ENCODE assay signal across 20 cellular contexts in genomic region chr3:112005091-112005672, GRCh38. TPM values are rescaled to one million over a fixed set of nuclear protein-coding genes. Genes with fewer than 3 reads are reported as not detected.
DNase-seq lines count a peak whose midpoint lies in the region; ATAC-seq, FAIRE-seq and TF ChIP-seq lines count a peak whose summit lies in the region.
"Had no signal": no experiment of that assay in that cellular context is flagged by ENCODE, and none has a peak within 500 bp of the region (broad histone marks: within the 10 kb centered on the region; RNA-seq: fewer than 3 reads in every experiment).

No MANE protein-coding gene starts in this region.

- H3K4me1 Mint-ChIP-seq in activated T-cell treated with anti-CD3 and anti-CD28 coated beads, Interleukin-2, amount 50 U/mL, for 24 hours (ENCODE audit: low read depth): peaks cover 55% of the 10 kb centered on the region
- peaks cover 47% of the 10 kb centered on the region for H3K4me1 Mint-ChIP-seq in activated T-cell treated with anti-CD3 and anti-CD28 coated beads, Interleukin-2, amount 50 U/mL, for 4 hours (ENCODE audit: low read depth)
- H3K4me1 Mint-ChIP-seq in progenitor cell of endocrine pancreas (ENCODE audit: low read depth): peaks cover 20% of the 10 kb centered on the region

- H3K4me1 ChIP-seq in OCI-LY7 (ENCODE audit: insufficient read depth, low read length, poor library complexity, severe bottlenecking) (no peaks in the 10 kb centered on the region), prostate gland (replicated peaks) (no peaks in the 10 kb centered on the region)

- no peak overlapping the region for H3K4me3 ChIP-seq in bronchial epithelial cell (ENCODE audit: low read depth, low read length)
- no peak overlapping the region for H3K4me3 ChIP-seq in OCI-LY7 (ENCODE audit: low read depth, low read length, poor library complexity, severe bottlenecking)
- no peak overlapping the region for H3K4me3 ChIP-seq in prostate gland
- H3K4me3 ChIP-seq: SJSA1 had no signal

- no peak overlapping the region for H3K4me3 Mint-ChIP-seq in activated T-cell treated with anti-CD3 and anti-CD28 coated beads, Interleukin-2, amount 50 U/mL, for 24 hours
- H3K4me3 Mint-ChIP-seq in activated T-cell treated with anti-CD3 and anti-CD28 coated beads, Interleukin-2, amount 50 U/mL, for 4 hours: no peak overlapping the region
- no peak overlapping the region for H3K4me3 Mint-ChIP-seq in progenitor cell of endocrine pancreas (ENCODE audit: low read depth)
- H3K4me3 Mint-ChIP-seq: CD4-positive, alpha-beta T cell; central memory CD8-positive, alpha-beta T cell; T-helper 2 cell treated with Interferon-gamma antibody and Interleukin-4, amounts not matched to agents 5 μg/mL and 100 μg/mL, for 36 hours had no signal

- TF ChIP-seq CTCF in bronchial epithelial cell (IDR thresholded peaks at IDR 0.05; ENCODE audit: insufficient read depth, low read length, severe bottlenecking) (no peak), progenitor cell of endocrine pancreas (IDR thresholded peaks at IDR 0.05; ENCODE audit: unreplicated experiment) (no peak), OCI-LY7 (conservative IDR thresholded peaks at IDR 0.05; ENCODE audit: low read length) (no peak), prostate gland (IDR thresholded peaks at IDR 0.05) (no peak)

- H3K36me3 Mint-ChIP-seq in activated T-cell treated with anti-CD3 and anti-CD28 coated beads, Interleukin-2, amount 50 U/mL, for 24 hours (ENCODE audit: low read depth): no peaks in the 10 kb centered on the region
- no peaks in the 10 kb centered on the region for H3K36me3 Mint-ChIP-seq in activated T-cell treated with anti-CD3 and anti-CD28 coated beads, Interleukin-2, amount 50 U/mL, for 4 hours (ENCODE audit: insufficient read depth)
- H3K36me3 Mint-ChIP-seq in progenitor cell of endocrine pancreas (ENCODE audit: insufficient read depth): no peaks in the 10 kb centered on the region

- POLR2A ChIA-PET in OCI-LY7 (lab: Charles Lee): interaction anchor here (2.1 kb wide), 1 partner anchor 13 kb away, joined by 7 read pairs; no protein-coding TSS in a partner anchor

- no peaks in the 10 kb centered on the region for H3K9me3 ChIP-seq in OCI-LY7 (ENCODE audit: low read length)
- no peaks in the 10 kb centered on the region for H3K9me3 ChIP-seq in prostate gland
- H3K9me3 ChIP-seq: SJSA1 had no signal

- H3K9me3 Mint-ChIP-seq in activated T-cell treated with anti-CD3 and anti-CD28 coated beads, Interleukin-2, amount 50 U/mL, for 24 hours: no peaks in the 10 kb centered on the region
- no peaks in the 10 kb centered on the region for H3K9me3 Mint-ChIP-seq in activated T-cell treated with anti-CD3 and anti-CD28 coated beads, Interleukin-2, amount 50 U/mL, for 4 hours
- no peaks in the 10 kb centered on the region for H3K9me3 Mint-ChIP-seq in progenitor cell of endocrine pancreas (ENCODE audit: low read depth)
- H3K9me3 Mint-ChIP-seq: CD4-positive, alpha-beta T cell; central memory CD8-positive, alpha-beta T cell; T-helper 2 cell treated with Interferon-gamma antibody and Interleukin-4, amounts not matched to agents 5 μg/mL and 100 μg/mL, for 36 hours had no signal

- no peak for ATAC-seq in activated T-cell treated with anti-CD3 and anti-CD28 coated beads, Interleukin-2, amount 50 U/mL, for 4 hours
- ATAC-seq: right cardiac atrium had no signal

- no peaks in the 10 kb centered on the region for H3K79me2 ChIP-seq in OCI-LY7 (ENCODE audit: insufficient read depth, low read depth, low read length)

- H3K9me2 ChIP-seq in OCI-LY7 (ENCODE audit: insufficient read depth, low read length): no peaks in the 10 kb centered on the region

- no peak overlapping the region for H3K4me2 ChIP-seq in OCI-LY7 (ENCODE audit: low read length)

- CTCF ChIA-PET in OCI-LY7 (lab: Charles Lee; ENCODE audit: unreplicated experiment): no interaction called here

- H3K27ac Mint-ChIP-seq in activated T-cell treated with anti-CD3 and anti-CD28 coated beads, Interleukin-2, amount 50 U/mL, for 24 hours: peak overlapping the region; percentile 94
- peak overlapping the region; percentile 30 for H3K27ac Mint-ChIP-seq in progenitor cell of endocrine pancreas
- H3K27ac Mint-ChIP-seq: CD4-positive, alpha-beta T cell; T-helper 2 cell treated with Interferon-gamma antibody and Interleukin-4, amounts not matched to agents 5 μg/mL and 100 μg/mL, for 36 hours had no signal

- H3K36me3 ChIP-seq in bronchial epithelial cell (ENCODE audit: control insufficient read depth, insufficient read depth, low read length) (no peaks in the 10 kb centered on the region), OCI-LY7 (ENCODE audit: insufficient read depth, low read length) (no peaks in the 10 kb centered on the region), prostate gland (no peaks in the 10 kb centered on the region)
- H3K36me3 ChIP-seq: SJSA1 had no signal

- H2AFZ ChIP-seq in OCI-LY7 (ENCODE audit: low read length): no peak overlapping the region

- H3K27ac ChIP-seq in OCI-LY7 (ENCODE audit: low read depth, low read length, poor library complexity, severe bottlenecking): no peak overlapping the region
- no peak overlapping the region for H3K27ac ChIP-seq in prostate gland
- H3K27ac ChIP-seq: SJSA1 had no signal

- TF ChIP-seq POLR2A in prostate gland (IDR thresholded peaks at IDR 0.05): no peak

- no peak for FAIRE-seq in bronchial epithelial cell (lab: Jason Lieb, UNC)

- BruUV-seq in OCI-LY7 (replicated peaks; lab: Mats Ljungman, UMichigan): no TSS peak

- 72% methylated on average over 4 of the region's 4 CpGs for WGBS in prostate gland

- H4K20me1 ChIP-seq in OCI-LY7 (ENCODE audit: insufficient read depth, low read length): no peaks in the 10 kb centered on the region

- intact Hi-C loops in OCI-LY7 (cut with micrococcal nuclease; ENCODE audit: unreplicated experiment): no loop called here
- intact Hi-C loops in prostate gland (cut with DNase I): no loop called here

- H3K27me3 ChIP-seq in bronchial epithelial cell (ENCODE audit: control insufficient read depth, insufficient read depth, low read length): no peaks in the 10 kb centered on the region
- H3K27me3 ChIP-seq in prostate gland (replicated peaks; ENCODE audit: insufficient read depth): no peaks in the 10 kb centered on the region
- H3K27me3 ChIP-seq: SJSA1 had no signal

- no peaks in the 10 kb centered on the region for H3K27me3 Mint-ChIP-seq in activated T-cell treated with anti-CD3 and anti-CD28 coated beads, Interleukin-2, amount 50 U/mL, for 24 hours
- H3K27me3 Mint-ChIP-seq in activated T-cell treated with anti-CD3 and anti-CD28 coated beads, Interleukin-2, amount 50 U/mL, for 4 hours (ENCODE audit: low read depth): no peaks in the 10 kb centered on the region
- peaks cover 22% of the 10 kb centered on the region for H3K27me3 Mint-ChIP-seq in progenitor cell of endocrine pancreas
- H3K27me3 Mint-ChIP-seq: CD4-positive, alpha-beta T cell; central memory CD8-positive, alpha-beta T cell had no signal

- DNase-seq in activated T-cell treated with anti-CD3 and anti-CD28 coated beads, Interleukin-2, amount 50 U/mL, for 24 hours: no peak
- no peak for DNase-seq in activated T-cell treated with anti-CD3 and anti-CD28 coated beads, Interleukin-2, amount 50 U/mL, for 4 hours
- DNase-seq in HS-5 (ENCODE audit: low read depth) (peak; percentile 53), bronchial epithelial cell (ENCODE audit: low read depth) (peak; percentile 80), progenitor cell of endocrine pancreas (ENCODE audit: low spot score, unreplicated experiment) (no peak), OCI-LY7 (ENCODE audit: low spot score) (no peak), prostate gland (ENCODE audit: low spot score) (no peak), glomerular visceral epithelial cell (ENCODE audit: extremely low spot score) (no peak)
- DNase-seq: activated CD4-positive, CD25-positive, alpha-beta regulatory T cell treated with anti-CD3 and anti-CD28 coated beads, Interleukin-2, amount 50 U/mL, for 72 hours; activated T-cell treated with anti-CD3 and anti-CD28 coated beads for 4 hours; amygdala; CD4-positive, alpha-beta T cell; DND-41; NCI-H1930; NCI-H510A treated with DMSO at 0.1 percent for 48 hours; right cardiac atrium had no signal

RNA-seq across cellular contexts. Expression of gene TAGLN3, which starts 6.5 kb away (rescaled TPM):
- total RNA-seq in activated T-cell treated with anti-CD3 and anti-CD28 coated beads, Interleukin-2, amount 50 U/mL, for 4 hours: 1 to 10 TPM; 1.8 to 3.4 (median 2.2) TPM
- total RNA-seq in bronchial epithelial cell (0.77 and 1.8 TPM in 2 replicates), progenitor cell of endocrine pancreas (7.4 and 9.0 TPM in 2 replicates), OCI-LY7 (2022) (not detected in 2 replicates), prostate gland (1 to 10 TPM in 1 of 2 donors, not detected in 1; 3.2 TPM)
- total RNA-seq in OCI-LY7 (2014; rRNA removed; shearing (Covaris generic)): not detected in 2 replicates
- total RNA-seq: mononuclear cell, SJSA1 had no signal

RNA-seq across cellular contexts. Expression of gene ABHD10, which starts 26.4 kb away (rescaled TPM):
- total RNA-seq in activated T-cell treated with anti-CD3 and anti-CD28 coated beads, Interleukin-2, amount 50 U/mL, for 4 hours: 10 to 100 TPM; 33.4 to 41.9 (median 41.7) TPM
- total RNA-seq in bronchial epithelial cell: 22.6 and 28.9 TPM in 2 replicates
- 29.2 and 31.9 TPM in 2 replicates for total RNA-seq in progenitor cell of endocrine pancreas
- 25.8 and 40.8 TPM in 2 replicates for total RNA-seq in OCI-LY7 (2014; rRNA removed; shearing (Covaris generic))
- 45.1 and 46.5 TPM in 2 replicates for total RNA-seq in OCI-LY7 (2022)
- 10 to 100 TPM; 36.3 to 40.1 TPM for total RNA-seq in prostate gland

RNA-seq across cellular contexts. Expression of gene TMPRSS7, which starts 29.4 kb away (rescaled TPM):
- total RNA-seq in activated T-cell treated with anti-CD3 and anti-CD28 coated beads, Interleukin-2, amount 50 U/mL, for 4 hours: not detected
- total RNA-seq in bronchial epithelial cell: under 0.01 and 0.13 TPM in 2 replicates
- total RNA-seq in progenitor cell of endocrine pancreas: not detected in 2 replicates
- total RNA-seq in OCI-LY7 (2014; rRNA removed; shearing (Covaris generic)): not detected in 2 replicates
- total RNA-seq in OCI-LY7 (2022): not detected in 2 replicates
- total RNA-seq in prostate gland: not detected
- total RNA-seq: mononuclear cell, right cardiac atrium, SJSA1 had no signal

Comparison
In these comparisons a context has a peak if more than half of its experiments do, and no peak if none do; other contexts are left out.
1. DNase-seq: peak in HS-5 (single experiment) and bronchial epithelial cell (single experiment); none in activated T-cell treated with anti-CD3 and anti-CD28 coated beads, Interleukin-2, amount 50 U/mL, for 24 hours (single experiment), activated T-cell treated with anti-CD3 and anti-CD28 coated beads, Interleukin-2, amount 50 U/mL, for 4 hours (single experiment), progenitor cell of endocrine pancreas (single experiment), OCI-LY7 (single experiment), prostate gland (single experiment) and glomerular visceral epithelial cell (single experiment).